Comparison of ENCODE assay signal across 1 cellular context in the genomic region with DNA sequence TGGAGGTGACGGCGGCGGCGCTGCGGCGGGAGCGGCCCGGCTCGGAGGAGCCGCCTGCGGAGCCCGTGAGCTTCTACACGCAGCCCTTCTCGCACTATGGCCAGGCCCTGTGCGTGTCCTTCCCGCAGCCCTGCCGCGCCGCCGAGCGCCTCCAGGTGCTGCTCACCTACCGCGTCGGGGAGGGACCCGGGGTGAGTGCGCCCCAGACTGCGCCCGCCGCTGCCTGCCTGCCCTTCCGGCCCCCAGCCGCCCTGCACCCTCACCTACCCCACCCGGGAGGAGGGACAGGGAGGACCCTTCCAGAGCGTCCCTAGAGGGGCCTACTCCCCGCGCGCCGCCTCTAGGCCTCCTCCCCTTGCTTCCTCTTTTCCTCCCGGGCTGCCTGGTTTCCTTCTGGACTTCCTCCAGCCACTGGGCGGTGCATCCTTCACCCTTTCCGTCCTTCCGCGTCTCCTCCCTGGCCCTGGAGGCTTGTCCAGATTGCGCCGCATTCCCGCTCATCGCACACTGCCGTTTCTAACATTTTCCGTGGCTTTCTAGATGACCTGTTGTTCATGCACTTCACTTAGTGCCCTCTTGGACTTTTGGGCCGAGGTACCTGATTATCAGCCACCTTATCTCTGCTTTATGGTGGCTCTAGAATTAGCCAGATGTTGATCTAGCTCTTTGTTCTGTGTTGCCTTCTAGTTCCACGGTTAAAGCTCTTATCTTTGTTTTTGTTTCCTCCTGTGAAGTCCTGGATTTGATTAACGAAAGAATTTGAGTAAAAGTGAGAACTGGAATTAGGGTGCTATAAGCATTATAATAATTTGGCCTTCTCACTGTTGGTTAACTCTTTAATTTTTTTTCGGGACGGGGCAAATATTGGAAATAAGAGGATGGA.
TF ChIP-seq lines count a peak whose summit lies in the region.

No MANE protein-coding gene starts in this region.

TF ChIP-seq in GM12878, 131 proteins besides CTCF, POLR2A, EP300 and RAD21 (continues in another document):
- TF ChIP-seq BHLHE40 (IDR thresholded peaks at IDR 0.05; ENCODE audit: borderline replicate concordance in 1 of 2, low read depth in 2 of 2, low read length in 1 of 2) (peak in 1 of 2 experiments; percentile 16; a peak in 2 of 4 replicates), IKZF1 (conservative IDR thresholded peaks at IDR 0.05) (peak; percentile 87), CHD1 (IDR thresholded peaks at IDR 0.05; ENCODE audit: low read depth, low read length) (no peak), RELB (IDR thresholded peaks at IDR 0.05; ENCODE audit: low read depth) (peak; percentile 70), FOXM1 (IDR thresholded peaks at IDR 0.05; ENCODE audit: low read depth, low read length) (no peak), MTA2 (IDR thresholded peaks at IDR 0.05; ENCODE audit: low read depth) (peak; percentile 46; the same call in 1 of the 2 replicates), SP1 (IDR thresholded peaks at IDR 0.05; ENCODE audit: low read depth, low read length) (no peak), TCF12 (IDR thresholded peaks at IDR 0.05; ENCODE audit: low read depth, low read length) (no peak), ETV6 (conservative IDR thresholded peaks at IDR 0.05 in 1 of 2, IDR thresholded peaks at IDR 0.05 in 1 of 2; ENCODE audit: borderline replicate concordance in 1 of 2, low read depth in 1 of 2) (peak in 1 of 2 experiments; percentile 49; a peak in 1 of 4 replicates), IKZF2 (IDR thresholded peaks at IDR 0.05) (peak; percentile 77 to 82), GABPA (IDR thresholded peaks at IDR 0.05; ENCODE audit: low read depth) (peak; percentile 48; the same call in 1 of the 2 replicates), MEF2B (IDR thresholded peaks at IDR 0.05; ENCODE audit: partially characterized antibody, poor library complexity, severe bottlenecking) (peak; percentile 42), CREB1 (IDR thresholded peaks at IDR 0.05; ENCODE audit: low read depth) (0 out of 2 replicates have a peak, but pooled peaks have one; percentile 2), TAF1 (IDR thresholded peaks at IDR 0.05; ENCODE audit: borderline replicate concordance, low read depth, low read length) (no peak), DPF2 (IDR thresholded peaks at IDR 0.05) (peak; percentile 86), MYC (IDR thresholded peaks at IDR 0.05; ENCODE audit: insufficient read depth, insufficient read length, insufficient replicate concordance, low read length, severe bottlenecking) (peak; percentile 3), LARP7 (IDR thresholded peaks at IDR 0.05) (peak; percentile 84; the same call in 1 of the 2 replicates), ZNF592 (IDR thresholded peaks at IDR 0.05) (no peak), ATF7 (IDR thresholded peaks at IDR 0.05; ENCODE audit: low read depth) (no peak), JUND (IDR thresholded peaks at IDR 0.05; ENCODE audit: low read depth, low read length) (no peak), PKNOX1 (IDR thresholded peaks at IDR 0.05) (peak; percentile 10; the same call in 1 of the 2 replicates), NBN (IDR thresholded peaks at IDR 0.05) (peak; percentile 80), ZNF687 (IDR thresholded peaks at IDR 0.05) (0 out of 2 replicates have a peak, but pooled peaks have one; percentile 29), HDGF (IDR thresholded peaks at IDR 0.05) (peak; percentile 75; the same call in 1 of the 2 replicates), EED (IDR thresholded peaks at IDR 0.05; ENCODE audit: low read depth) (peak; percentile 78)
- TF ChIP-seq, protein P1, sequence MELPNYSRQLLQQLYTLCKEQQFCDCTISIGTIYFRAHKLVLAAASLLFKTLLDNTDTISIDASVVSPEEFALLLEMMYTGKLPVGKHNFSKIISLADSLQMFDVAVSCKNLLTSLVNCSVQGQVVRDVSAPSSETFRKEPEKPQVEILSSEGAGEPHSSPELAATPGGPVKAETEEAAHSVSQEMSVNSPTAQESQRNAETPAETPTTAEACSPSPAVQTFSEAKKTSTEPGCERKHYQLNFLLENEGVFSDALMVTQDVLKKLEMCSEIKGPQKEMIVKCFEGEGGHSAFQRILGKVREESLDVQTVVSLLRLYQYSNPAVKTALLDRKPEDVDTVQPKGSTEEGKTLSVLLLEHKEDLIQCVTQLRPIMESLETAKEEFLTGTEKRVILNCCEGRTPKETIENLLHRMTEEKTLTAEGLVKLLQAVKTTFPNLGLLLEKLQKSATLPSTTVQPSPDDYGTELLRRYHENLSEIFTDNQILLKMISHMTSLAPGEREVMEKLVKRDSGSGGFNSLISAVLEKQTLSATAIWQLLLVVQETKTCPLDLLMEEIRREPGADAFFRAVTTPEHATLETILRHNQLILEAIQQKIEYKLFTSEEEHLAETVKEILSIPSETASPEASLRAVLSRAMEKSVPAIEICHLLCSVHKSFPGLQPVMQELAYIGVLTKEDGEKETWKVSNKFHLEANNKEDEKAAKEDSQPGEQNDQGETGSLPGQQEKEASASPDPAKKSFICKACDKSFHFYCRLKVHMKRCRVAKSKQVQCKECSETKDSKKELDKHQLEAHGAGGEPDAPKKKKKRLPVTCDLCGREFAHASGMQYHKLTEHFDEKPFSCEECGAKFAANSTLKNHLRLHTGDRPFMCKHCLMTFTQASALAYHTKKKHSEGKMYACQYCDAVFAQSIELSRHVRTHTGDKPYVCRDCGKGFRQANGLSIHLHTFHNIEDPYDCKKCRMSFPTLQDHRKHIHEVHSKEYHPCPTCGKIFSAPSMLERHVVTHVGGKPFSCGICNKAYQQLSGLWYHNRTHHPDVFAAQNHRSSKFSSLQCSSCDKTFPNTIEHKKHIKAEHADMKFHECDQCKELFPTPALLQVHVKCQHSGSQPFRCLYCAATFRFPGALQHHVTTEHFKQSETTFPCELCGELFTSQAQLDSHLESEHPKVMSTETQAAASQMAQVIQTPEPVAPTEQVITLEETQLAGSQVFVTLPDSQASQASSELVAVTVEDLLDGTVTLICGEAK (IDR thresholded peaks at IDR 0.05; ENCODE audit: borderline replicate concordance), result peak; percentile 60; the same call in 1 of the 2 replicates
- TF ChIP-seq, protein P2, sequence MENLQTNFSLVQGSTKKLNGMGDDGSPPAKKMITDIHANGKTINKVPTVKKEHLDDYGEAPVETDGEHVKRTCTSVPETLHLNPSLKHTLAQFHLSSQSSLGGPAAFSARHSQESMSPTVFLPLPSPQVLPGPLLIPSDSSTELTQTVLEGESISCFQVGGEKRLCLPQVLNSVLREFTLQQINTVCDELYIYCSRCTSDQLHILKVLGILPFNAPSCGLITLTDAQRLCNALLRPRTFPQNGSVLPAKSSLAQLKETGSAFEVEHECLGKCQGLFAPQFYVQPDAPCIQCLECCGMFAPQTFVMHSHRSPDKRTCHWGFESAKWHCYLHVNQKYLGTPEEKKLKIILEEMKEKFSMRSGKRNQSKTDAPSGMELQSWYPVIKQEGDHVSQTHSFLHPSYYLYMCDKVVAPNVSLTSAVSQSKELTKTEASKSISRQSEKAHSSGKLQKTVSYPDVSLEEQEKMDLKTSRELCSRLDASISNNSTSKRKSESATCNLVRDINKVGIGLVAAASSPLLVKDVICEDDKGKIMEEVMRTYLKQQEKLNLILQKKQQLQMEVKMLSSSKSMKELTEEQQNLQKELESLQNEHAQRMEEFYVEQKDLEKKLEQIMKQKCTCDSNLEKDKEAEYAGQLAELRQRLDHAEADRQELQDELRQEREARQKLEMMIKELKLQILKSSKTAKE (IDR thresholded peaks at IDR 0.05; ENCODE audit: low read depth, poor library complexity, severe bottlenecking), result no peak
- TF ChIP-seq, protein P3, sequence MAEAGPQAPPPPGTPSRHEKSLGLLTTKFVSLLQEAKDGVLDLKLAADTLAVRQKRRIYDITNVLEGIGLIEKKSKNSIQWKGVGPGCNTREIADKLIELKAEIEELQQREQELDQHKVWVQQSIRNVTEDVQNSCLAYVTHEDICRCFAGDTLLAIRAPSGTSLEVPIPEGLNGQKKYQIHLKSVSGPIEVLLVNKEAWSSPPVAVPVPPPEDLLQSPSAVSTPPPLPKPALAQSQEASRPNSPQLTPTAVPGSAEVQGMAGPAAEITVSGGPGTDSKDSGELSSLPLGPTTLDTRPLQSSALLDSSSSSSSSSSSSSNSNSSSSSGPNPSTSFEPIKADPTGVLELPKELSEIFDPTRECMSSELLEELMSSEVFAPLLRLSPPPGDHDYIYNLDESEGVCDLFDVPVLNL (IDR thresholded peaks at IDR 0.05; ENCODE audit: low read depth, low read length), result no peak
- TF ChIP-seq, protein P4, sequence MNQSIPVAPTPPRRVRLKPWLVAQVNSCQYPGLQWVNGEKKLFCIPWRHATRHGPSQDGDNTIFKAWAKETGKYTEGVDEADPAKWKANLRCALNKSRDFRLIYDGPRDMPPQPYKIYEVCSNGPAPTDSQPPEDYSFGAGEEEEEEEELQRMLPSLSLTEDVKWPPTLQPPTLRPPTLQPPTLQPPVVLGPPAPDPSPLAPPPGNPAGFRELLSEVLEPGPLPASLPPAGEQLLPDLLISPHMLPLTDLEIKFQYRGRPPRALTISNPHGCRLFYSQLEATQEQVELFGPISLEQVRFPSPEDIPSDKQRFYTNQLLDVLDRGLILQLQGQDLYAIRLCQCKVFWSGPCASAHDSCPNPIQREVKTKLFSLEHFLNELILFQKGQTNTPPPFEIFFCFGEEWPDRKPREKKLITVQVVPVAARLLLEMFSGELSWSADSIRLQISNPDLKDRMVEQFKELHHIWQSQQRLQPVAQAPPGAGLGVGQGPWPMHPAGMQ (IDR thresholded peaks at IDR 0.05; ENCODE audit: borderline replicate concordance), result no peak
